In genomic region chr16:89909777-89910716, GRCh38 we compare ENCODE assay signal across 8 cellular contexts. TPM values are rescaled to one million over a fixed set of nuclear protein-coding genes. Genes with fewer than 3 reads are reported as not detected.
DNase-seq lines count a peak whose midpoint lies in the region; ATAC-seq and TF ChIP-seq lines count a peak whose summit lies in the region.

No MANE protein-coding gene starts in this region.

- no peak overlapping the region for H2BK5ac ChIP-seq in IMR-90 (ENCODE audit: low read depth, low read length, poor library complexity, severe bottlenecking)

- dilution Hi-C loops in IMR-90 (cut with HindIII; ENCODE audit: low sequenced_read_pairs, unreplicated experiment) = no loop called here

- no peak overlapping the region for H4K5ac ChIP-seq in IMR-90 (ENCODE audit: low read depth, low read length)

- no peaks in the 10 kb centered on the region for H3K4me1 Mint-ChIP-seq in activated naive CD8-positive, alpha-beta T cell treated with anti-CD3 and anti-CD28 coated beads, Interleukin-2, amount 50 U/mL, for 24 hours

- CTCF ChIA-PET in IMR-90 (lab: Yijun Ruan, JAX) = interaction anchor here (0.7 to 1.1 kb wide), 4 partner anchors 8 to 13 kb away, joined by 3 to 4 read pairs (median 4); partner anchors contain the start of genes MC1R and TUBB3

- H3K4me3 Mint-ChIP-seq in activated naive CD8-positive, alpha-beta T cell treated with anti-CD3 and anti-CD28 coated beads, Interleukin-2, amount 50 U/mL, for 24 hours = no peak overlapping the region

- no peak overlapping the region for H3K27ac Mint-ChIP-seq in activated naive CD8-positive, alpha-beta T cell treated with anti-CD3 and anti-CD28 coated beads, Interleukin-2, amount 50 U/mL, for 24 hours

- POLR2A ChIA-PET in IMR-90 (lab: Charles Lee; ENCODE audit: unreplicated experiment) = interaction anchor here (0.6 kb wide), 1 partner anchor 77 kb away, joined by 3 read pairs; no protein-coding TSS in a partner anchor

- TF ChIP-seq CTCF in IMR-90 (conservative IDR thresholded peaks at IDR 0.05; ENCODE audit: low read depth, low read length) (peak; percentile 77), SU-DHL-6 (IDR thresholded peaks at IDR 0.05; ENCODE audit: insufficient read depth, low read length, poor library complexity, severe bottlenecking) (peak; percentile 86), cardiac muscle cell (IDR thresholded peaks at IDR 0.05; ENCODE audit: low read depth, low read length) (peak; percentile 88)

- peak; percentile 55 for TF ChIP-seq RAD21 in IMR-90 (IDR thresholded peaks at IDR 0.05; ENCODE audit: low read length)

- no peak overlapping the region for H2BK20ac ChIP-seq in IMR-90 (ENCODE audit: low read depth, low read length)

- no peak overlapping the region for H3K14ac ChIP-seq in IMR-90 (replicated peaks; ENCODE audit: low read depth, low read length)

- H2BK15ac ChIP-seq in IMR-90 (ENCODE audit: low read depth, low read length) = no peak overlapping the region

- no peaks in the 10 kb centered on the region for H3K27me3 Mint-ChIP-seq in activated naive CD8-positive, alpha-beta T cell treated with anti-CD3 and anti-CD28 coated beads, Interleukin-2, amount 50 U/mL, for 24 hours

- ATAC-seq in IMR-90 (ENCODE audit: low read depth) = peak; percentile 92
- ATAC-seq in activated naive CD8-positive, alpha-beta T cell treated with anti-CD3 and anti-CD28 coated beads, Interleukin-2, amount 50 U/mL, for 24 hours = peak; percentile 84
- ATAC-seq in GM21723 (IDR thresholded peaks at IDR 0.05; ENCODE audit: unreplicated experiment) = no peak

- H3K4me2 ChIP-seq in IMR-90 (ENCODE audit: low read depth, low read length) = no peak overlapping the region
- H3K4me2 ChIP-seq in SU-DHL-6 (ENCODE audit: low read depth, low read length, poor library complexity, severe bottlenecking) = no peak overlapping the region

- in situ Hi-C loops in IMR-90 (cut with MboI; ENCODE audit: low sequenced_read_pairs) = no loop called here

- H4K8ac ChIP-seq in IMR-90 (ENCODE audit: low read depth in 2 of 2, low read length in 2 of 2) = no peak overlapping the region

- no peak overlapping the region for H3K56ac ChIP-seq in IMR-90 (ENCODE audit: extremely low read depth, insufficient read depth, low read length)

- no peak overlapping the region for H3K23ac ChIP-seq in IMR-90 (ENCODE audit: low read depth, low read length)

- H2AK5ac ChIP-seq in IMR-90 (ENCODE audit: low read depth, low read length) = peak overlapping the region; percentile 64; the same call in 1 of the 2 replicates

- H3K9ac ChIP-seq in IMR-90 (ENCODE audit: low read depth, low read length) (no peak overlapping the region), SU-DHL-6 (ENCODE audit: low read length) (peak overlapping the region; percentile 20; the same call in 1 of the 2 replicates)

- H3K4me3 ChIP-seq in IMR-90 (ENCODE audit: insufficient read depth, low read depth, low read length) = no peak overlapping the region
- no peak overlapping the region for H3K4me3 ChIP-seq in SU-DHL-6 (ENCODE audit: insufficient read depth, low read length, poor library complexity, severe bottlenecking)
- no peak overlapping the region for H3K4me3 ChIP-seq in cardiac muscle cell

- H3K36me3 Mint-ChIP-seq in activated naive CD8-positive, alpha-beta T cell treated with anti-CD3 and anti-CD28 coated beads, Interleukin-2, amount 50 U/mL, for 24 hours (ENCODE audit: low read depth) = peaks cover 18% of the 10 kb centered on the region

- H3K27me3 ChIP-seq in IMR-90 (ENCODE audit: control insufficient read depth, insufficient read depth, low read length) (no peaks in the 10 kb centered on the region), SU-DHL-6 (ENCODE audit: low read length) (no peaks in the 10 kb centered on the region), cardiac muscle cell (no peaks in the 10 kb centered on the region)

- H3F3A ChIP-seq in SU-DHL-6 (ENCODE audit: insufficient read depth) = peaks cover 15% of the 10 kb centered on the region

- no peaks in the 10 kb centered on the region for H3K79me2 ChIP-seq in SU-DHL-6 (ENCODE audit: insufficient read depth, low read length)

- peaks cover 0 to 22% of the 10 kb centered on the region in 2 experiments; a peak in 3 of 4 replicates for H3K79me1 ChIP-seq in IMR-90 (ENCODE audit: low read depth in 1 of 2, low read length in 2 of 2)

- no peak overlapping the region for H2BK120ac ChIP-seq in IMR-90 (ENCODE audit: low read depth, low read length)

- peak overlapping the region; percentile 81 for H2AK9ac ChIP-seq in IMR-90 (replicated peaks; ENCODE audit: low read depth, low read length, poor library complexity)

- no peak overlapping the region for H3K4ac ChIP-seq in IMR-90 (ENCODE audit: low read depth, low read length)

- no peak overlapping the region for H4K91ac ChIP-seq in IMR-90 (ENCODE audit: insufficient read depth, low read depth, low read length)

- no TSS peak for BruUV-seq in IMR-90 (replicated peaks; lab: Mats Ljungman, UMichigan)

- no peaks in the 10 kb centered on the region for H3K4me1 ChIP-seq in IMR-90 (ENCODE audit: control insufficient read depth, insufficient read depth, low read length)
- no peaks in the 10 kb centered on the region for H3K4me1 ChIP-seq in cardiac muscle cell (ENCODE audit: low read depth)

- intact Hi-C loops in IMR-90 (cut with micrococcal nuclease) (no loop called here), posterior vena cava (cut with DNase I) (no loop called here)

- peak; percentile 67 for DNase-seq in DMS53 (lab: John Stamatoyannopoulos, UW)
- DNase-seq in IMR-90 = peak; percentile 64
- DNase-seq in activated naive CD8-positive, alpha-beta T cell treated with anti-CD3 and anti-CD28 coated beads, Interleukin-2, amount 50 U/mL, for 24 hours = peak; percentile 75
- DNase-seq in cardiac muscle cell (ENCODE audit: low read depth in 1 of 2, low spot score in 1 of 2) = peak; percentile 75 to 81
- peak; percentile 96 for DNase-seq in posterior vena cava (ENCODE audit: low spot score)
- DNase-seq in NK-92 (lab: John Stamatoyannopoulos, UW; ENCODE audit: unreplicated experiment) = no peak

- H3K36me3 ChIP-seq in IMR-90 (ENCODE audit: control insufficient read depth, insufficient read depth, low read length) = peaks cover 63% of the 10 kb centered on the region
- no peaks in the 10 kb centered on the region; the same call in 1 of the 2 replicates for H3K36me3 ChIP-seq in SU-DHL-6 (ENCODE audit: low read length)
- H3K36me3 ChIP-seq in cardiac muscle cell = peaks cover 10% of the 10 kb centered on the region

- no peak for TF ChIP-seq POLR2A in IMR-90 (IDR thresholded peaks at IDR 0.05; ENCODE audit: low read depth, low read length)

- H2AFZ ChIP-seq in IMR-90 (replicated peaks; ENCODE audit: low read length, poor library complexity) = peak overlapping the region; percentile 46
- H2AFZ ChIP-seq in SU-DHL-6 (ENCODE audit: low read depth, low read length, severe bottlenecking) = no peak overlapping the region

- H3K9me3 Mint-ChIP-seq in activated naive CD8-positive, alpha-beta T cell treated with anti-CD3 and anti-CD28 coated beads, Interleukin-2, amount 50 U/mL, for 24 hours = no peaks in the 10 kb centered on the region

- H4K20me1 ChIP-seq in IMR-90 (ENCODE audit: insufficient read depth, low read length) (peaks cover 10% of the 10 kb centered on the region), SU-DHL-6 (ENCODE audit: low read depth, low read length) (no peaks in the 10 kb centered on the region)

- no peak overlapping the region; the same call in 1 of the 2 replicates for H3K27ac ChIP-seq in IMR-90 (ENCODE audit: insufficient read depth, low read length)
- peak overlapping the region; percentile 86 for H3K27ac ChIP-seq in SU-DHL-6 (ENCODE audit: low read depth, low read length)
- H3K27ac ChIP-seq in cardiac muscle cell = no peak overlapping the region

- no peaks in the 10 kb centered on the region for H3K9me3 ChIP-seq in IMR-90 (ENCODE audit: control insufficient read depth, insufficient read depth, low read length)
- H3K9me3 ChIP-seq in SU-DHL-6 (ENCODE audit: insufficient read depth, low read length) = no peaks in the 10 kb centered on the region
- no peaks in the 10 kb centered on the region for H3K9me3 ChIP-seq in cardiac muscle cell (ENCODE audit: low read depth)

- no peaks in the 10 kb centered on the region for H3K9me2 ChIP-seq in SU-DHL-6 (replicated peaks; ENCODE audit: insufficient read depth, low read length)

- WGBS in IMR-90 (ENCODE audit: extremely low coverage in 2 of 2, insufficient read length in 1 of 2), 2 experiments = 63% methylated on average over 37 of the region's 47 CpGs; no CpG with 5 or more reads in 1 of the 2 experiments

- peaks cover 5% of the 10 kb centered on the region; the same call in 1 of the 2 replicates for H3K9me1 ChIP-seq in IMR-90 (ENCODE audit: insufficient read depth, low read length)

- no peak overlapping the region for H3K18ac ChIP-seq in IMR-90 (ENCODE audit: low read depth, low read length)

TF ChIP-seq in IMR-90, 13 proteins besides CTCF, POLR2A, EP300 and RAD21 (continues in another document):
- peak; percentile 37; the same call in 1 of the 2 replicates for TF ChIP-seq MAZ (IDR thresholded peaks at IDR 0.05; ENCODE audit: borderline replicate concordance, low read depth, low read length)
- no peak for TF ChIP-seq CEBPB (IDR thresholded peaks at IDR 0.05; ENCODE audit: low read depth, low read length)

RNA-seq across cellular contexts. Expression of gene MC1R, which starts 8.6 kb away (rescaled TPM):
- 3.8 and 4.4 TPM in 2 replicates for total RNA-seq in IMR-90 (2012; rRNA removed)
- 9.5 TPM in 2 replicates for polyA plus RNA-seq in IMR-90 (2012; rRNA removed)
- polyA plus RNA-seq in IMR-90 (2012; cell fraction: cytosol; rRNA removed) = 3.3 and 6.2 TPM in 2 replicates
- polyA plus RNA-seq in IMR-90 (2012; cell fraction: nucleus; rRNA removed; ENCODE audit: low replicate concordance) = 49.5 and 79.2 TPM in 2 replicates
- total RNA-seq in cardiac muscle cell = 7.2 and 7.7 TPM in 2 replicates
- polyA plus RNA-seq in cardiac muscle cell = 3.9 and 9.6 TPM in 2 replicates
- 1 to 10 TPM; 2.7 to 5.4 TPM for total RNA-seq in posterior vena cava

RNA-seq across cellular contexts. Expression of gene TUBB3, which starts 13.1 kb away (rescaled TPM):
- total RNA-seq in IMR-90 (2012; rRNA removed) = 311 and 337 TPM in 2 replicates
- polyA plus RNA-seq in IMR-90 (2012; rRNA removed) = 410 and 428 TPM in 2 replicates
- polyA plus RNA-seq in IMR-90 (2012; cell fraction: cytosol; rRNA removed) = 269 and 452 TPM in 2 replicates
- polyA plus RNA-seq in IMR-90 (2012; cell fraction: nucleus; rRNA removed; ENCODE audit: low replicate concordance) = 172 and 406 TPM in 2 replicates
- total RNA-seq in cardiac muscle cell = 4.6 and 16.1 TPM in 2 replicates
- polyA plus RNA-seq in cardiac muscle cell = 5.5 and 7.5 TPM in 2 replicates
- 10 to 100 TPM in 1 of 2 donors, 1 to 10 TPM in 1; 5.9 to 16.1 TPM for total RNA-seq in posterior vena cava

RNA-seq across cellular contexts. Expression of gene TCF25, which starts 36.7 kb away (rescaled TPM):
- 119 and 127 TPM in 2 replicates for total RNA-seq in IMR-90 (2012; rRNA removed)
- polyA plus RNA-seq in IMR-90 (2012; rRNA removed) = 184 and 199 TPM in 2 replicates
- polyA plus RNA-seq in IMR-90 (2012; cell fraction: cytosol; rRNA removed) = 143 and 185 TPM in 2 replicates
- polyA plus RNA-seq in IMR-90 (2012; cell fraction: nucleus; rRNA removed; ENCODE audit: low replicate concordance) = 445 and 688 TPM in 2 replicates
- total RNA-seq in cardiac muscle cell = 206 and 300 TPM in 2 replicates
- polyA plus RNA-seq in cardiac muscle cell = 229 and 239 TPM in 2 replicates
- 100 to 1,000 TPM; 127 to 158 TPM for total RNA-seq in posterior vena cava

RNA-seq across cellular contexts. Expression of gene DEF8, which starts 38.5 kb away (rescaled TPM):
- total RNA-seq in IMR-90 (2012; rRNA removed) = 129 and 134 TPM in 2 replicates
- polyA plus RNA-seq in IMR-90 (2012; rRNA removed) = 141 and 160 TPM in 2 replicates
- polyA plus RNA-seq in IMR-90 (2012; cell fraction: cytosol; rRNA removed) = 177 and 213 TPM in 2 replicates
- 286 and 445 TPM in 2 replicates for polyA plus RNA-seq in IMR-90 (2012; cell fraction: nucleus; rRNA removed; ENCODE audit: low replicate concordance)
- 92.0 and 165 TPM in 2 replicates for total RNA-seq in cardiac muscle cell
- 56.3 and 67.8 TPM in 2 replicates for polyA plus RNA-seq in cardiac muscle cell
- total RNA-seq in posterior vena cava = 10 to 100 TPM; 54.0 to 58.6 TPM

Comparison
In these comparisons a context has a peak if more than half of its experiments do, and no peak if none do; other contexts are left out.
1. RNA of gene TUBB3, which starts 13.1 kb away (total RNA-seq): 311 to 337 TPM in IMR-90; 5.9 to 16.1 TPM in posterior vena cava and 4.6 to 16.1 TPM in cardiac muscle cell; every median in the first group is over 10 times any median in the second.
2. Peak in every context shown above with its lines, with median percentiles within 50 percentile points of each other: CTCF ChIP-seq.